In the genomic region with DNA sequence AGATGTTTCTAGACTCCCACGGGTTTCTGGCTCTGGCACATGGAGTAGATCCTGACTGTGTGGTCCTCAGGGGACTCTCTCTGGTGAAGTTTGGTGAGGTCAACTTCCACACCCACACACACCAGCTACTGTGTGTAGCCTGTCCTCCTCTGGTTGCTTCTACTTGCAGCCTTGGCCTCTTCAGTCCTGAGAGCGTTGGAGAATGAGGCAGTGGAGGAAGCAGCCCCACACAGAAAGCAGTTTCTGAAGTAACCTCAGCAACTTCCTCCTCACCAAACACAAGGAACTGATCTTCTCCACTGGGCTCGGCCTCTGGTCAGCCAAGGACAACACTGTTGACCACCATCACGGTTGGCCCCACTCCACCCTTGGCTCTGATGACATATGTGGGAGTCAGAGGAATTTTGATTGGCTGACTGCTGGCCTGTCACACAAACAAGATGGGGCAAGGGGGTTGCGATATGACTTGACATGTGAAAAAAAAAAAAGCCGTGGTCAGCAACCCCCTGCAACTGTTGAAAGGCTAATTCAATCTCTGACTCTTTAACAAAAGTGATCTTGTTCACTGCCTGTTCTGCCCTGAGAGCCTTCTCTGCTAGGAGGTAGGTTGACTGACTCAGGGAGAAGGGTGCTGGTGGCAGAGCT, we compare ENCODE assay signal across 1 cellular context.
TF ChIP-seq lines count a peak whose summit lies in the region.

No MANE protein-coding gene starts in this region.

TF ChIP-seq in GM12878, 131 proteins besides CTCF, POLR2A, EP300 and RAD21 (continued from another document and continues in another):
- TF ChIP-seq, protein P1, sequence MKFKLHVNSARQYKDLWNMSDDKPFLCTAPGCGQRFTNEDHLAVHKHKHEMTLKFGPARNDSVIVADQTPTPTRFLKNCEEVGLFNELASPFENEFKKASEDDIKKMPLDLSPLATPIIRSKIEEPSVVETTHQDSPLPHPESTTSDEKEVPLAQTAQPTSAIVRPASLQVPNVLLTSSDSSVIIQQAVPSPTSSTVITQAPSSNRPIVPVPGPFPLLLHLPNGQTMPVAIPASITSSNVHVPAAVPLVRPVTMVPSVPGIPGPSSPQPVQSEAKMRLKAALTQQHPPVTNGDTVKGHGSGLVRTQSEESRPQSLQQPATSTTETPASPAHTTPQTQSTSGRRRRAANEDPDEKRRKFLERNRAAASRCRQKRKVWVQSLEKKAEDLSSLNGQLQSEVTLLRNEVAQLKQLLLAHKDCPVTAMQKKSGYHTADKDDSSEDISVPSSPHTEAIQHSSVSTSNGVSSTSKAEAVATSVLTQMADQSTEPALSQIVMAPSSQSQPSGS (IDR thresholded peaks at IDR 0.05; ENCODE audit: low read length) = peak; percentile 87
- TF ChIP-seq SMARCA5 (IDR thresholded peaks at IDR 0.05) = peak; percentile 29
- TF ChIP-seq IRF4 (IDR thresholded peaks at IDR 0.05; ENCODE audit: low read depth, low read length) = peak; percentile 92
- TF ChIP-seq GABPA (IDR thresholded peaks at IDR 0.05; ENCODE audit: low read depth) = no peak
- TF ChIP-seq NBN (IDR thresholded peaks at IDR 0.05) = peak; percentile 81
- TF ChIP-seq, protein P2, sequence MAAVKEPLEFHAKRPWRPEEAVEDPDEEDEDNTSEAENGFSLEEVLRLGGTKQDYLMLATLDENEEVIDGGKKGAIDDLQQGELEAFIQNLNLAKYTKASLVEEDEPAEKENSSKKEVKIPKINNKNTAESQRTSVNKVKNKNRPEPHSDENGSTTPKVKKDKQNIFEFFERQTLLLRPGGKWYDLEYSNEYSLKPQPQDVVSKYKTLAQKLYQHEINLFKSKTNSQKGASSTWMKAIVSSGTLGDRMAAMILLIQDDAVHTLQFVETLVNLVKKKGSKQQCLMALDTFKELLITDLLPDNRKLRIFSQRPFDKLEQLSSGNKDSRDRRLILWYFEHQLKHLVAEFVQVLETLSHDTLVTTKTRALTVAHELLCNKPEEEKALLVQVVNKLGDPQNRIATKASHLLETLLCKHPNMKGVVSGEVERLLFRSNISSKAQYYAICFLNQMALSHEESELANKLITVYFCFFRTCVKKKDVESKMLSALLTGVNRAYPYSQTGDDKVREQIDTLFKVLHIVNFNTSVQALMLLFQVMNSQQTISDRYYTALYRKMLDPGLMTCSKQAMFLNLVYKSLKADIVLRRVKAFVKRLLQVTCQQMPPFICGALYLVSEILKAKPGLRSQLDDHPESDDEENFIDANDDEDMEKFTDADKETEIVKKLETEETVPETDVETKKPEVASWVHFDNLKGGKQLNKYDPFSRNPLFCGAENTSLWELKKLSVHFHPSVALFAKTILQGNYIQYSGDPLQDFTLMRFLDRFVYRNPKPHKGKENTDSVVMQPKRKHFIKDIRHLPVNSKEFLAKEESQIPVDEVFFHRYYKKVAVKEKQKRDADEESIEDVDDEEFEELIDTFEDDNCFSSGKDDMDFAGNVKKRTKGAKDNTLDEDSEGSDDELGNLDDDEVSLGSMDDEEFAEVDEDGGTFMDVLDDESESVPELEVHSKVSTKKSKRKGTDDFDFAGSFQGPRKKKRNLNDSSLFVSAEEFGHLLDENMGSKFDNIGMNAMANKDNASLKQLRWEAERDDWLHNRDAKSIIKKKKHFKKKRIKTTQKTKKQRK (IDR thresholded peaks at IDR 0.05; ENCODE audit: low read depth, low read length) = no peak
- peak; percentile 78 for TF ChIP-seq CREM (IDR thresholded peaks at IDR 0.05; ENCODE audit: low read depth)
- TF ChIP-seq RBBP5 (conservative IDR thresholded peaks at IDR 0.05) = no peak
- peak; percentile 58; the same call in 1 of the 2 replicates for TF ChIP-seq SPI1 (IDR thresholded peaks at IDR 0.05; ENCODE audit: borderline replicate concordance, insufficient read depth, low read depth, low read length)
- TF ChIP-seq, protein P3, sequence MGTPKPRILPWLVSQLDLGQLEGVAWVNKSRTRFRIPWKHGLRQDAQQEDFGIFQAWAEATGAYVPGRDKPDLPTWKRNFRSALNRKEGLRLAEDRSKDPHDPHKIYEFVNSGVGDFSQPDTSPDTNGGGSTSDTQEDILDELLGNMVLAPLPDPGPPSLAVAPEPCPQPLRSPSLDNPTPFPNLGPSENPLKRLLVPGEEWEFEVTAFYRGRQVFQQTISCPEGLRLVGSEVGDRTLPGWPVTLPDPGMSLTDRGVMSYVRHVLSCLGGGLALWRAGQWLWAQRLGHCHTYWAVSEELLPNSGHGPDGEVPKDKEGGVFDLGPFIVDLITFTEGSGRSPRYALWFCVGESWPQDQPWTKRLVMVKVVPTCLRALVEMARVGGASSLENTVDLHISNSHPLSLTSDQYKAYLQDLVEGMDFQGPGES (IDR thresholded peaks at IDR 0.05) = no peak; the same call in 1 of the 2 replicates
- no peak for TF ChIP-seq KAT2A (conservative IDR thresholded peaks at IDR 0.05; ENCODE audit: control insufficient read depth, low read depth, low read length)
- no peak; the same call in 1 of the 2 replicates for TF ChIP-seq CHD2 (IDR thresholded peaks at IDR 0.05; ENCODE audit: borderline replicate concordance, low read depth, low read length)
- peak; percentile 27; the same call in 1 of the 2 replicates for TF ChIP-seq PML (IDR thresholded peaks at IDR 0.05; ENCODE audit: low read length)
- TF ChIP-seq ESRRA (IDR thresholded peaks at IDR 0.05; ENCODE audit: low read length) = no peak
- TF ChIP-seq RELA (IDR thresholded peaks at IDR 0.05; ENCODE audit: borderline replicate concordance, partially characterized antibody) = peak; percentile 30
- peak; percentile 89 for TF ChIP-seq IKZF1 (conservative IDR thresholded peaks at IDR 0.05)
- no peak; the same call in 1 of the 2 replicates for TF ChIP-seq SREBF1 (IDR thresholded peaks at IDR 0.05; ENCODE audit: low read length)
- TF ChIP-seq HCFC1 (IDR thresholded peaks at IDR 0.05; ENCODE audit: low read length) = 0 out of 2 replicates have a peak, but pooled peaks have one; percentile 7
- TF ChIP-seq ZNF207 (IDR thresholded peaks at IDR 0.05; ENCODE audit: borderline replicate concordance) = no peak
- peak; percentile 89 for TF ChIP-seq YY1 (IDR thresholded peaks at IDR 0.05; ENCODE audit: low read depth, low read length)
- TF ChIP-seq, protein P4, sequence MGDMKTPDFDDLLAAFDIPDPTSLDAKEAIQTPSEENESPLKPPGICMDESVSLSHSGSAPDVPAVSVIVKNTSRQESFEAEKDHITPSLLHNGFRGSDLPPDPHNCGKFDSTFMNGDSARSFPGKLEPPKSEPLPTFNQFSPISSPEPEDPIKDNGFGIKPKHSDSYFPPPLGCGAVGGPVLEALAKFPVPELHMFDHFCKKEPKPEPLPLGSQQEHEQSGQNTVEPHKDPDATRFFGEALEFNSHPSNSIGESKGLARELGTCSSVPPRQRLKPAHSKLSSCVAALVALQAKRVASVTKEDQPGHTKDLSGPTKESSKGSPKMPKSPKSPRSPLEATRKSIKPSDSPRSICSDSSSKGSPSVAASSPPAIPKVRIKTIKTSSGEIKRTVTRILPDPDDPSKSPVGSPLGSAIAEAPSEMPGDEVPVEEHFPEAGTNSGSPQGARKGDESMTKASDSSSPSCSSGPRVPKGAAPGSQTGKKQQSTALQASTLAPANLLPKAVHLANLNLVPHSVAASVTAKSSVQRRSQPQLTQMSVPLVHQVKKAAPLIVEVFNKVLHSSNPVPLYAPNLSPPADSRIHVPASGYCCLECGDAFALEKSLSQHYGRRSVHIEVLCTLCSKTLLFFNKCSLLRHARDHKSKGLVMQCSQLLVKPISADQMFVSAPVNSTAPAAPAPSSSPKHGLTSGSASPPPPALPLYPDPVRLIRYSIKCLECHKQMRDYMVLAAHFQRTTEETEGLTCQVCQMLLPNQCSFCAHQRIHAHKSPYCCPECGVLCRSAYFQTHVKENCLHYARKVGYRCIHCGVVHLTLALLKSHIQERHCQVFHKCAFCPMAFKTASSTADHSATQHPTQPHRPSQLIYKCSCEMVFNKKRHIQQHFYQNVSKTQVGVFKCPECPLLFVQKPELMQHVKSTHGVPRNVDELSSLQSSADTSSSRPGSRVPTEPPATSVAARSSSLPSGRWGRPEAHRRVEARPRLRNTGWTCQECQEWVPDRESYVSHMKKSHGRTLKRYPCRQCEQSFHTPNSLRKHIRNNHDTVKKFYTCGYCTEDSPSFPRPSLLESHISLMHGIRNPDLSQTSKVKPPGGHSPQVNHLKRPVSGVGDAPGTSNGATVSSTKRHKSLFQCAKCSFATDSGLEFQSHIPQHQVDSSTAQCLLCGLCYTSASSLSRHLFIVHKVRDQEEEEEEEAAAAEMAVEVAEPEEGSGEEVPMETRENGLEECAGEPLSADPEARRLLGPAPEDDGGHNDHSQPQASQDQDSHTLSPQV (IDR thresholded peaks at IDR 0.05) = no peak
- peak; percentile 31 for TF ChIP-seq SMAD1 (IDR thresholded peaks at IDR 0.05; ENCODE audit: low read depth, partially characterized antibody)
- TF ChIP-seq CHD1 (IDR thresholded peaks at IDR 0.05; ENCODE audit: low read depth, low read length) = no peak
- TF ChIP-seq SIN3A (IDR thresholded peaks at IDR 0.05; ENCODE audit: low read depth, low read length) = 0 out of 2 replicates have a peak, but pooled peaks have one; percentile 56
- TF ChIP-seq SUPT20H (IDR thresholded peaks at IDR 0.05; ENCODE audit: borderline replicate concordance, control insufficient read depth, low read depth, low read length) = no peak
- TF ChIP-seq FOXM1 (IDR thresholded peaks at IDR 0.05; ENCODE audit: low read depth, low read length) = peak; percentile 68; the same call in 1 of the 2 replicates
- no peak for TF ChIP-seq SMAD5 (IDR thresholded peaks at IDR 0.05; ENCODE audit: low read depth)
- TF ChIP-seq, protein P5, sequence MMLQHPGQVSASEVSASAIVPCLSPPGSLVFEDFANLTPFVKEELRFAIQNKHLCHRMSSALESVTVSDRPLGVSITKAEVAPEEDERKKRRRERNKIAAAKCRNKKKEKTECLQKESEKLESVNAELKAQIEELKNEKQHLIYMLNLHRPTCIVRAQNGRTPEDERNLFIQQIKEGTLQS (IDR thresholded peaks at IDR 0.05; ENCODE audit: borderline replicate concordance, extremely low read depth, low read depth, low read length) = no peak
- no peak for TF ChIP-seq ZNF274 (IDR thresholded peaks at IDR 0.05; ENCODE audit: insufficient read depth, insufficient read length)
- TF ChIP-seq ZBED1 (IDR thresholded peaks at IDR 0.05; ENCODE audit: borderline replicate concordance) = peak; percentile 81; the same call in 1 of the 2 replicates
- TF ChIP-seq STAT3 (IDR thresholded peaks at IDR 0.05; ENCODE audit: low read depth, low read length) = no peak
- no peak for TF ChIP-seq YBX1 (IDR thresholded peaks at IDR 0.05)
- no peak for TF ChIP-seq BRCA1 (IDR thresholded peaks at IDR 0.05; ENCODE audit: low read depth, low read length)
- no peak for TF ChIP-seq EGR1 (IDR thresholded peaks at IDR 0.05; ENCODE audit: borderline replicate concordance in 1 of 2, low read depth in 2 of 2, low read length in 2 of 2)
- TF ChIP-seq FOS (IDR thresholded peaks at IDR 0.05; ENCODE audit: borderline replicate concordance, extremely low read depth, insufficient read length) = no peak
- TF ChIP-seq, protein P6, sequence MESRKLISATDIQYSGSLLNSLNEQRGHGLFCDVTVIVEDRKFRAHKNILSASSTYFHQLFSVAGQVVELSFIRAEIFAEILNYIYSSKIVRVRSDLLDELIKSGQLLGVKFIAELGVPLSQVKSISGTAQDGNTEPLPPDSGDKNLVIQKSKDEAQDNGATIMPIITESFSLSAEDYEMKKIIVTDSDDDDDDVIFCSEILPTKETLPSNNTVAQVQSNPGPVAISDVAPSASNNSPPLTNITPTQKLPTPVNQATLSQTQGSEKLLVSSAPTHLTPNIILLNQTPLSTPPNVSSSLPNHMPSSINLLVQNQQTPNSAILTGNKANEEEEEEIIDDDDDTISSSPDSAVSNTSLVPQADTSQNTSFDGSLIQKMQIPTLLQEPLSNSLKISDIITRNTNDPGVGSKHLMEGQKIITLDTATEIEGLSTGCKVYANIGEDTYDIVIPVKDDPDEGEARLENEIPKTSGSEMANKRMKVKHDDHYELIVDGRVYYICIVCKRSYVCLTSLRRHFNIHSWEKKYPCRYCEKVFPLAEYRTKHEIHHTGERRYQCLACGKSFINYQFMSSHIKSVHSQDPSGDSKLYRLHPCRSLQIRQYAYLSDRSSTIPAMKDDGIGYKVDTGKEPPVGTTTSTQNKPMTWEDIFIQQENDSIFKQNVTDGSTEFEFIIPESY (IDR thresholded peaks at IDR 0.05) = no peak
- peak; percentile 60; the same call in 1 of the 2 replicates for TF ChIP-seq MEF2A (IDR thresholded peaks at IDR 0.05; ENCODE audit: insufficient read depth, low read depth, low read length)
- TF ChIP-seq, protein P7, sequence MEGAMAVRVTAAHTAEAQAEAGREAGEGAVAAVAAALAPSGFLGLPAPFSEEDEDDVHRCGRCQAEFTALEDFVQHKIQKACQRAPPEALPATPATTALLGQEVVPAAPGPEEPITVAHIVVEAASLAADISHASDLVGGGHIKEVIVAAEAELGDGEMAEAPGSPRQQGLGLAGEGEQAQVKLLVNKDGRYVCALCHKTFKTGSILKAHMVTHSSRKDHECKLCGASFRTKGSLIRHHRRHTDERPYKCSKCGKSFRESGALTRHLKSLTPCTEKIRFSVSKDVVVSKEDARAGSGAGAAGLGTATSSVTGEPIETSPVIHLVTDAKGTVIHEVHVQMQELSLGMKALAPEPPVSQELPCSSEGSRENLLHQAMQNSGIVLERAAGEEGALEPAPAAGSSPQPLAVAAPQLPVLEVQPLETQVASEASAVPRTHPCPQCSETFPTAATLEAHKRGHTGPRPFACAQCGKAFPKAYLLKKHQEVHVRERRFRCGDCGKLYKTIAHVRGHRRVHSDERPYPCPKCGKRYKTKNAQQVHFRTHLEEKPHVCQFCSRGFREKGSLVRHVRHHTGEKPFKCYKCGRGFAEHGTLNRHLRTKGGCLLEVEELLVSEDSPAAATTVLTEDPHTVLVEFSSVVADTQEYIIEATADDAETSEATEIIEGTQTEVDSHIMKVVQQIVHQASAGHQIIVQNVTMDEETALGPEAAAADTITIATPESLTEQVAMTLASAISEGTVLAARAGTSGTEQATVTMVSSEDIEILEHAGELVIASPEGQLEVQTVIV (IDR thresholded peaks at IDR 0.05; ENCODE audit: borderline replicate concordance, partially characterized antibody) = no peak
- TF ChIP-seq POLR2AphosphoS2 (IDR thresholded peaks at IDR 0.05; ENCODE audit: low read depth, low read length) = 0 out of 2 replicates have a peak, but pooled peaks have one; percentile 41
- TF ChIP-seq, protein P8, sequence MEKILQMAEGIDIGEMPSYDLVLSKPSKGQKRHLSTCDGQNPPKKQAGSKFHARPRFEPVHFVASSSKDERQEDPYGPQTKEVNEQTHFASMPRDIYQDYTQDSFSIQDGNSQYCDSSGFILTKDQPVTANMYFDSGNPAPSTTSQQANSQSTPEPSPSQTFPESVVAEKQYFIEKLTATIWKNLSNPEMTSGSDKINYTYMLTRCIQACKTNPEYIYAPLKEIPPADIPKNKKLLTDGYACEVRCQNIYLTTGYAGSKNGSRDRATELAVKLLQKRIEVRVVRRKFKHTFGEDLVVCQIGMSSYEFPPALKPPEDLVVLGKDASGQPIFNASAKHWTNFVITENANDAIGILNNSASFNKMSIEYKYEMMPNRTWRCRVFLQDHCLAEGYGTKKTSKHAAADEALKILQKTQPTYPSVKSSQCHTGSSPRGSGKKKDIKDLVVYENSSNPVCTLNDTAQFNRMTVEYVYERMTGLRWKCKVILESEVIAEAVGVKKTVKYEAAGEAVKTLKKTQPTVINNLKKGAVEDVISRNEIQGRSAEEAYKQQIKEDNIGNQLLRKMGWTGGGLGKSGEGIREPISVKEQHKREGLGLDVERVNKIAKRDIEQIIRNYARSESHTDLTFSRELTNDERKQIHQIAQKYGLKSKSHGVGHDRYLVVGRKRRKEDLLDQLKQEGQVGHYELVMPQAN (conservative IDR thresholded peaks at IDR 0.05) = no peak
- TF ChIP-seq BHLHE40 (IDR thresholded peaks at IDR 0.05; ENCODE audit: borderline replicate concordance in 1 of 2, low read depth in 2 of 2, low read length in 1 of 2) = peak; percentile 64 to 71
